ENCODE assay signal across 5 cellular contexts in the genomic region with DNA sequence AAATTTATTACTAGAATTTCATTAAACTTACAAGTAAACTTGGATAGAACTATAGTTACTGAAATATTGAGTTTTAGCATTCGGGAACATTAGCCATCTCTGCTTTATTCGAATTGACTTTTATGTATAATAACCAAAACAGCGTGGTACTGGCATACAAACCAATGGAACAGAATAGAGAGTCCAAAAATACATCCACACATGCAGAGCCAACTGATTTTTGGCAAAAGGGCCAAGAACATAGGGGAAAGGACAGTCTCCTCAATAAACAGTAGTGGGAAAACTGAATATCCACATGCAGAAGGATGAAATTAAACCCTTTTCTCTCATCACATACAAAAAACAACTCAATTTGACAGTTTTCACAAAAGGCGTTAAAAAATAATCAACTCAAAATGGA.
"Had no signal": no experiment of that assay in that cellular context is flagged by ENCODE, and none has a peak within 500 bp of the region (broad histone marks: within the 10 kb centered on the region; RNA-seq: fewer than 3 reads in every experiment).

No MANE protein-coding gene starts in this region.

- ATAC-seq: GM23338, K562 had no signal

- H3K4me3 ChIP-seq: GM23338, K562 had no signal

- DNase-seq: H9, HCEC 1CT, IMR-90 had no signal
